ENCODE assay signal across 1 cellular context in the genomic region with DNA sequence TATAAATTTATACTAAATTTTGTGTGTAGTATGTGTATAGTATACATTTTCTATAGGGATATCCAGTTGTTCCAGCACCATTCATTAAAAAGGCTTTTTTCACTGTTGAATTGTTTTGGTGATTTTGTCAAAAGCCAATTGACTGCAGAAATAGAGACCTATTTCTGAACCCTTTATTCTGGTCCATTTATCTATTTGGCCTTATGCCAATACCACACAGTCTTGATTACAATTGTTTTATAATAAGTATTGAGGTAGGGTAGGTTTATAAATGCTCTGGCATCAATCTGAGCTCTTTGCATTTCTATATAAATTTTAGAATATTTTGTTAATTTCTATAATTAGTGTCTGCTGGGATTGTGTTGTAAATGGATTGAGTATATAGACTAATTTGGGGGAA.
TF ChIP-seq lines count a peak whose summit lies in the region.

No MANE protein-coding gene starts in this region.

TF ChIP-seq in SK-N-SH treated with all-trans-retinoic acid at 6 μM for 48 hours, 23 proteins besides CTCF, POLR2A, EP300 and RAD21 (continued from another document):
- TF ChIP-seq, protein P1, sequence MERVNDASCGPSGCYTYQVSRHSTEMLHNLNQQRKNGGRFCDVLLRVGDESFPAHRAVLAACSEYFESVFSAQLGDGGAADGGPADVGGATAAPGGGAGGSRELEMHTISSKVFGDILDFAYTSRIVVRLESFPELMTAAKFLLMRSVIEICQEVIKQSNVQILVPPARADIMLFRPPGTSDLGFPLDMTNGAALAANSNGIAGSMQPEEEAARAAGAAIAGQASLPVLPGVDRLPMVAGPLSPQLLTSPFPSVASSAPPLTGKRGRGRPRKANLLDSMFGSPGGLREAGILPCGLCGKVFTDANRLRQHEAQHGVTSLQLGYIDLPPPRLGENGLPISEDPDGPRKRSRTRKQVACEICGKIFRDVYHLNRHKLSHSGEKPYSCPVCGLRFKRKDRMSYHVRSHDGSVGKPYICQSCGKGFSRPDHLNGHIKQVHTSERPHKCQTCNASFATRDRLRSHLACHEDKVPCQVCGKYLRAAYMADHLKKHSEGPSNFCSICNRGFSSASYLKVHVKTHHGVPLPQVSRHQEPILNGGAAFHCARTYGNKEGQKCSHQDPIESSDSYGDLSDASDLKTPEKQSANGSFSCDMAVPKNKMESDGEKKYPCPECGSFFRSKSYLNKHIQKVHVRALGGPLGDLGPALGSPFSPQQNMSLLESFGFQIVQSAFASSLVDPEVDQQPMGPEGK (CRISPR knock-in tag; IDR thresholded peaks at IDR 0.05; ENCODE audit: borderline replicate concordance) = no peak
- TF ChIP-seq ARNTL (CRISPR knock-in tag; IDR thresholded peaks at IDR 0.05; ENCODE audit: borderline replicate concordance, low read depth) (no peak), ZNF8 (CRISPR knock-in tag; IDR thresholded peaks at IDR 0.05) (no peak), ZNF565 (CRISPR knock-in tag; conservative IDR thresholded peaks at IDR 0.05; ENCODE audit: low read depth) (no peak), ZC3H10 (CRISPR knock-in tag; IDR thresholded peaks at IDR 0.05) (no peak), CSDC2 (CRISPR knock-in tag; IDR thresholded peaks at IDR 0.05) (no peak), TOX (CRISPR knock-in tag; IDR thresholded peaks at IDR 0.05; ENCODE audit: borderline replicate concordance) (no peak), ZFP3 (CRISPR knock-in tag; IDR thresholded peaks at IDR 0.05) (no peak), BACH2 (CRISPR knock-in tag; IDR thresholded peaks at IDR 0.05; ENCODE audit: borderline replicate concordance) (no peak), OSR1 (CRISPR knock-in tag; IDR thresholded peaks at IDR 0.05) (no peak)
- TF ChIP-seq, protein P2, sequence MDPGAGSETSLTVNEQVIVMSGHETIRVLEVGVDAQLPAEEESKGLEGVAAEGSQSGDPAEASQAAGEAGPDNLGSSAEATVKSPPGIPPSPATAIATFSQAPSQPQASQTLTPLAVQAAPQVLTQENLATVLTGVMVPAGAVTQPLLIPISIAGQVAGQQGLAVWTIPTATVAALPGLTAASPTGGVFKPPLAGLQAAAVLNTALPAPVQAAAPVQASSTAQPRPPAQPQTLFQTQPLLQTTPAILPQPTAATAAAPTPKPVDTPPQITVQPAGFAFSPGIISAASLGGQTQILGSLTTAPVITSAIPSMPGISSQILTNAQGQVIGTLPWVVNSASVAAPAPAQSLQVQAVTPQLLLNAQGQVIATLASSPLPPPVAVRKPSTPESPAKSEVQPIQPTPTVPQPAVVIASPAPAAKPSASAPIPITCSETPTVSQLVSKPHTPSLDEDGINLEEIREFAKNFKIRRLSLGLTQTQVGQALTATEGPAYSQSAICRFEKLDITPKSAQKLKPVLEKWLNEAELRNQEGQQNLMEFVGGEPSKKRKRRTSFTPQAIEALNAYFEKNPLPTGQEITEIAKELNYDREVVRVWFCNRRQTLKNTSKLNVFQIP (CRISPR knock-in tag; IDR thresholded peaks at IDR 0.05; ENCODE audit: borderline replicate concordance, low read depth) = no peak
- TF ChIP-seq, protein P3, sequence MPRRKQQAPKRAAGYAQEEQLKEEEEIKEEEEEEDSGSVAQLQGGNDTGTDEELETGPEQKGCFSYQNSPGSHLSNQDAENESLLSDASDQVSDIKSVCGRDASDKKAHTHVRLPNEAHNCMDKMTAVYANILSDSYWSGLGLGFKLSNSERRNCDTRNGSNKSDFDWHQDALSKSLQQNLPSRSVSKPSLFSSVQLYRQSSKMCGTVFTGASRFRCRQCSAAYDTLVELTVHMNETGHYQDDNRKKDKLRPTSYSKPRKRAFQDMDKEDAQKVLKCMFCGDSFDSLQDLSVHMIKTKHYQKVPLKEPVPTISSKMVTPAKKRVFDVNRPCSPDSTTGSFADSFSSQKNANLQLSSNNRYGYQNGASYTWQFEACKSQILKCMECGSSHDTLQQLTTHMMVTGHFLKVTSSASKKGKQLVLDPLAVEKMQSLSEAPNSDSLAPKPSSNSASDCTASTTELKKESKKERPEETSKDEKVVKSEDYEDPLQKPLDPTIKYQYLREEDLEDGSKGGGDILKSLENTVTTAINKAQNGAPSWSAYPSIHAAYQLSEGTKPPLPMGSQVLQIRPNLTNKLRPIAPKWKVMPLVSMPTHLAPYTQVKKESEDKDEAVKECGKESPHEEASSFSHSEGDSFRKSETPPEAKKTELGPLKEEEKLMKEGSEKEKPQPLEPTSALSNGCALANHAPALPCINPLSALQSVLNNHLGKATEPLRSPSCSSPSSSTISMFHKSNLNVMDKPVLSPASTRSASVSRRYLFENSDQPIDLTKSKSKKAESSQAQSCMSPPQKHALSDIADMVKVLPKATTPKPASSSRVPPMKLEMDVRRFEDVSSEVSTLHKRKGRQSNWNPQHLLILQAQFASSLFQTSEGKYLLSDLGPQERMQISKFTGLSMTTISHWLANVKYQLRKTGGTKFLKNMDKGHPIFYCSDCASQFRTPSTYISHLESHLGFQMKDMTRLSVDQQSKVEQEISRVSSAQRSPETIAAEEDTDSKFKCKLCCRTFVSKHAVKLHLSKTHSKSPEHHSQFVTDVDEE (CRISPR knock-in tag; IDR thresholded peaks at IDR 0.05) = no peak
